Comparison of ENCODE assay signal across 16 cellular contexts in genomic region chr15:28914046-28914445, GRCh38.
"Had no signal": no experiment of that assay in that cellular context is flagged by ENCODE, and none has a peak within 500 bp of the region (broad histone marks: within the 10 kb centered on the region; RNA-seq: fewer than 3 reads in every experiment).

No MANE protein-coding gene starts in this region.

- H3K9me3 ChIP-seq: adrenal gland, colonic mucosa, esophagus squamous epithelium, left ventricle myocardium inferior, mucosa of descending colon, sigmoid colon, tibial nerve had no signal

- H3K27me3 Mint-ChIP-seq: activated CD4-positive, alpha-beta memory T cell treated with anti-CD3 and anti-CD28 coated beads for 36 hours; activated CD4-positive, alpha-beta T cell treated with anti-CD3 and anti-CD28 coated beads for 36 hours; T-helper 17 cell had no signal

- H3K4me3 ChIP-seq: adrenal gland, cardiac muscle cell, colonic mucosa, esophagus squamous epithelium, left ventricle myocardium inferior, mucosa of descending colon, sigmoid colon, tibial nerve had no signal

- H3K4me3 Mint-ChIP-seq: activated CD4-positive, alpha-beta memory T cell treated with anti-CD3 and anti-CD28 coated beads for 36 hours; activated CD4-positive, alpha-beta T cell treated with anti-CD3 and anti-CD28 coated beads for 36 hours; nephron; stimulated activated effector memory CD8-positive, alpha-beta T cell treated with anti-CD3 and anti-CD28 coated beads, Interleukin-12 subunit alpha, Interleukin-12 subunit beta, amount 100 ng/mL, for 72 hours; T-helper 17 cell had no signal

- DNase-seq: activated CD4-positive, alpha-beta memory T cell treated with anti-CD3 and anti-CD28 coated beads for 36 hours; activated CD4-positive, alpha-beta T cell treated with anti-CD3 and anti-CD28 coated beads for 36 hours; activated T-cell treated with anti-CD3 and anti-CD28 coated beads, Interleukin-2, amount 50 U/mL, for 48 hours; colonic mucosa; esophagus squamous epithelium; hippocampal formation; left ventricle myocardium inferior; mucosa of descending colon; stimulated activated CD4-positive, alpha-beta T cell treated with anti-CD3 and anti-CD28 coated beads, Interleukin-1b, Interleukin-23, amount 100 ng/mL, for 48 hours; T-helper 17 cell had no signal

- H3K27me3 ChIP-seq: adrenal gland, cardiac muscle cell, colonic mucosa, esophagus squamous epithelium, tibial nerve had no signal

- H3K4me1 ChIP-seq: adrenal gland, colonic mucosa, esophagus squamous epithelium, left ventricle myocardium inferior, sigmoid colon, tibial nerve had no signal

- H3K36me3 Mint-ChIP-seq: activated CD4-positive, alpha-beta memory T cell treated with anti-CD3 and anti-CD28 coated beads for 36 hours; stimulated activated effector memory CD8-positive, alpha-beta T cell treated with anti-CD3 and anti-CD28 coated beads, Interleukin-12 subunit alpha, Interleukin-12 subunit beta, amount 100 ng/mL, for 72 hours had no signal

- H3K27ac Mint-ChIP-seq: activated CD4-positive, alpha-beta memory T cell treated with anti-CD3 and anti-CD28 coated beads for 36 hours; activated CD4-positive, alpha-beta T cell treated with anti-CD3 and anti-CD28 coated beads for 36 hours; nephron; stimulated activated effector memory CD8-positive, alpha-beta T cell treated with anti-CD3 and anti-CD28 coated beads, Interleukin-12 subunit alpha, Interleukin-12 subunit beta, amount 100 ng/mL, for 72 hours; T-helper 17 cell had no signal

- H3K36me3 ChIP-seq: adrenal gland, cardiac muscle cell, colonic mucosa, esophagus squamous epithelium, left ventricle myocardium inferior, sigmoid colon, tibial nerve had no signal

- H3K9me3 Mint-ChIP-seq: activated CD4-positive, alpha-beta memory T cell treated with anti-CD3 and anti-CD28 coated beads for 36 hours; nephron; stimulated activated effector memory CD8-positive, alpha-beta T cell treated with anti-CD3 and anti-CD28 coated beads, Interleukin-12 subunit alpha, Interleukin-12 subunit beta, amount 100 ng/mL, for 72 hours had no signal

- H3K27ac ChIP-seq: adrenal gland, cardiac muscle cell, colonic mucosa, esophagus squamous epithelium, left ventricle myocardium inferior, sigmoid colon, tibial nerve had no signal

- ATAC-seq: activated CD4-positive, alpha-beta T cell treated with anti-CD3 and anti-CD28 coated beads for 36 hours; stimulated activated effector memory CD8-positive, alpha-beta T cell treated with anti-CD3 and anti-CD28 coated beads, Interleukin-12 subunit alpha, Interleukin-12 subunit beta, amount 100 ng/mL, for 72 hours; T-helper 17 cell had no signal

- H3K4me1 Mint-ChIP-seq: stimulated activated effector memory CD8-positive, alpha-beta T cell treated with anti-CD3 and anti-CD28 coated beads, Interleukin-12 subunit alpha, Interleukin-12 subunit beta, amount 100 ng/mL, for 72 hours had no signal
